Comparison of ENCODE assay signal across 1 cellular context in genomic region chr20:33993800-33994623, GRCh38.
TF ChIP-seq lines count a peak whose summit lies in the region.

Gene RALY, plus strand, starts transcription at chr20:33993911. Its CDS starts 78,164 bp downstream, at chr20:34072075.

TF ChIP-seq in K562, 482 proteins besides CTCF, POLR2A, EP300 and RAD21 (continued from another document):
- TF ChIP-seq RREB1 (CRISPR knock-in tag; IDR thresholded peaks at IDR 0.05) (0 out of 2 replicates have a peak, but pooled peaks have one; percentile 19), ZBTB7A (IDR thresholded peaks at IDR 0.05; ENCODE audit: borderline replicate concordance, control insufficient read depth, low read depth, low read length) (peak; percentile 86; the same call in 1 of the 2 replicates), GTF3C2 (IDR thresholded peaks at IDR 0.05; ENCODE audit: borderline replicate concordance, extremely low read depth, insufficient read length) (no peak), SUPT5H (IDR thresholded peaks at IDR 0.05) (peak; percentile 76), ZNF507 (tag; conservative IDR thresholded peaks at IDR 0.05) (no peak), BHLHE40 (IDR thresholded peaks at IDR 0.05; ENCODE audit: low read length) (peak; percentile 46), ZNF764 (CRISPR knock-in tag; IDR thresholded peaks at IDR 0.05; ENCODE audit: low read depth) (no peak), ZNF311 (CRISPR knock-in tag; IDR thresholded peaks at IDR 0.05) (no peak), DLX4 (CRISPR knock-in tag; IDR thresholded peaks at IDR 0.05) (no peak), SMAD3 (CRISPR knock-in tag; conservative IDR thresholded peaks at IDR 0.05) (0 out of 2 replicates have a peak, but pooled peaks have one; percentile 4), ZKSCAN3 (CRISPR knock-in tag; IDR thresholded peaks at IDR 0.05) (no peak), ARHGAP35 (IDR thresholded peaks at IDR 0.05; ENCODE audit: partially characterized antibody) (no peak), ZNF24 (IDR thresholded peaks at IDR 0.05) (peak; percentile 38), ARID2 (IDR thresholded peaks at IDR 0.05) (no peak), TGIF2 (CRISPR knock-in tag; IDR thresholded peaks at IDR 0.05) (0 out of 2 replicates have a peak, but pooled peaks have one; percentile 24), ZNF133 (CRISPR knock-in tag; IDR thresholded peaks at IDR 0.05) (no peak), CTBP1 (IDR thresholded peaks at IDR 0.05; ENCODE audit: borderline replicate concordance) (peak; percentile 69), TEAD2 (tag; IDR thresholded peaks at IDR 0.05) (no peak), SP1 (CRISPR knock-in tag; IDR thresholded peaks at IDR 0.05) (no peak), NCOR1 (IDR thresholded peaks at IDR 0.05) (no peak), HNRNPK (IDR thresholded peaks at IDR 0.05; ENCODE audit: low read depth, low read length, poor library complexity, severe bottlenecking) (no peak), ADNP (tag; IDR thresholded peaks at IDR 0.05) (no peak)
- TF ChIP-seq, protein P1, sequence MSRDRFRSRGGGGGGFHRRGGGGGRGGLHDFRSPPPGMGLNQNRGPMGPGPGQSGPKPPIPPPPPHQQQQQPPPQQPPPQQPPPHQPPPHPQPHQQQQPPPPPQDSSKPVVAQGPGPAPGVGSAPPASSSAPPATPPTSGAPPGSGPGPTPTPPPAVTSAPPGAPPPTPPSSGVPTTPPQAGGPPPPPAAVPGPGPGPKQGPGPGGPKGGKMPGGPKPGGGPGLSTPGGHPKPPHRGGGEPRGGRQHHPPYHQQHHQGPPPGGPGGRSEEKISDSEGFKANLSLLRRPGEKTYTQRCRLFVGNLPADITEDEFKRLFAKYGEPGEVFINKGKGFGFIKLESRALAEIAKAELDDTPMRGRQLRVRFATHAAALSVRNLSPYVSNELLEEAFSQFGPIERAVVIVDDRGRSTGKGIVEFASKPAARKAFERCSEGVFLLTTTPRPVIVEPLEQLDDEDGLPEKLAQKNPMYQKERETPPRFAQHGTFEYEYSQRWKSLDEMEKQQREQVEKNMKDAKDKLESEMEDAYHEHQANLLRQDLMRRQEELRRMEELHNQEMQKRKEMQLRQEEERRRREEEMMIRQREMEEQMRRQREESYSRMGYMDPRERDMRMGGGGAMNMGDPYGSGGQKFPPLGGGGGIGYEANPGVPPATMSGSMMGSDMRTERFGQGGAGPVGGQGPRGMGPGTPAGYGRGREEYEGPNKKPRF (IDR thresholded peaks at IDR 0.05; ENCODE audit: low read depth, low read length): no peak
- TF ChIP-seq, protein P2, sequence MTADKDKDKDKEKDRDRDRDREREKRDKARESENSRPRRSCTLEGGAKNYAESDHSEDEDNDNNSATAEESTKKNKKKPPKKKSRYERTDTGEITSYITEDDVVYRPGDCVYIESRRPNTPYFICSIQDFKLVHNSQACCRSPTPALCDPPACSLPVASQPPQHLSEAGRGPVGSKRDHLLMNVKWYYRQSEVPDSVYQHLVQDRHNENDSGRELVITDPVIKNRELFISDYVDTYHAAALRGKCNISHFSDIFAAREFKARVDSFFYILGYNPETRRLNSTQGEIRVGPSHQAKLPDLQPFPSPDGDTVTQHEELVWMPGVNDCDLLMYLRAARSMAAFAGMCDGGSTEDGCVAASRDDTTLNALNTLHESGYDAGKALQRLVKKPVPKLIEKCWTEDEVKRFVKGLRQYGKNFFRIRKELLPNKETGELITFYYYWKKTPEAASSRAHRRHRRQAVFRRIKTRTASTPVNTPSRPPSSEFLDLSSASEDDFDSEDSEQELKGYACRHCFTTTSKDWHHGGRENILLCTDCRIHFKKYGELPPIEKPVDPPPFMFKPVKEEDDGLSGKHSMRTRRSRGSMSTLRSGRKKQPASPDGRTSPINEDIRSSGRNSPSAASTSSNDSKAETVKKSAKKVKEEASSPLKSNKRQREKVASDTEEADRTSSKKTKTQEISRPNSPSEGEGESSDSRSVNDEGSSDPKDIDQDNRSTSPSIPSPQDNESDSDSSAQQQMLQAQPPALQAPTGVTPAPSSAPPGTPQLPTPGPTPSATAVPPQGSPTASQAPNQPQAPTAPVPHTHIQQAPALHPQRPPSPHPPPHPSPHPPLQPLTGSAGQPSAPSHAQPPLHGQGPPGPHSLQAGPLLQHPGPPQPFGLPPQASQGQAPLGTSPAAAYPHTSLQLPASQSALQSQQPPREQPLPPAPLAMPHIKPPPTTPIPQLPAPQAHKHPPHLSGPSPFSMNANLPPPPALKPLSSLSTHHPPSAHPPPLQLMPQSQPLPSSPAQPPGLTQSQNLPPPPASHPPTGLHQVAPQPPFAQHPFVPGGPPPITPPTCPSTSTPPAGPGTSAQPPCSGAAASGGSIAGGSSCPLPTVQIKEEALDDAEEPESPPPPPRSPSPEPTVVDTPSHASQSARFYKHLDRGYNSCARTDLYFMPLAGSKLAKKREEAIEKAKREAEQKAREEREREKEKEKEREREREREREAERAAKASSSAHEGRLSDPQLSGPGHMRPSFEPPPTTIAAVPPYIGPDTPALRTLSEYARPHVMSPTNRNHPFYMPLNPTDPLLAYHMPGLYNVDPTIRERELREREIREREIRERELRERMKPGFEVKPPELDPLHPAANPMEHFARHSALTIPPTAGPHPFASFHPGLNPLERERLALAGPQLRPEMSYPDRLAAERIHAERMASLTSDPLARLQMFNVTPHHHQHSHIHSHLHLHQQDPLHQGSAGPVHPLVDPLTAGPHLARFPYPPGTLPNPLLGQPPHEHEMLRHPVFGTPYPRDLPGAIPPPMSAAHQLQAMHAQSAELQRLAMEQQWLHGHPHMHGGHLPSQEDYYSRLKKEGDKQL (CRISPR knock-in tag; IDR thresholded peaks at IDR 0.05; ENCODE audit: borderline replicate concordance): no peak
- TF ChIP-seq, protein P3, sequence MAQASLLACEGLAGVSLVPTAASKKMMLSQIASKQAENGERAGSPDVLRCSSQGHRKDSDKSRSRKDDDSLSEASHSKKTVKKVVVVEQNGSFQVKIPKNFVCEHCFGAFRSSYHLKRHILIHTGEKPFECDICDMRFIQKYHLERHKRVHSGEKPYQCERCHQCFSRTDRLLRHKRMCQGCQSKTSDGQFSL (CRISPR knock-in tag; IDR thresholded peaks at IDR 0.05): no peak
- TF ChIP-seq, protein P3 (tag; IDR thresholded peaks at IDR 0.05): no peak
- TF ChIP-seq, protein P4, sequence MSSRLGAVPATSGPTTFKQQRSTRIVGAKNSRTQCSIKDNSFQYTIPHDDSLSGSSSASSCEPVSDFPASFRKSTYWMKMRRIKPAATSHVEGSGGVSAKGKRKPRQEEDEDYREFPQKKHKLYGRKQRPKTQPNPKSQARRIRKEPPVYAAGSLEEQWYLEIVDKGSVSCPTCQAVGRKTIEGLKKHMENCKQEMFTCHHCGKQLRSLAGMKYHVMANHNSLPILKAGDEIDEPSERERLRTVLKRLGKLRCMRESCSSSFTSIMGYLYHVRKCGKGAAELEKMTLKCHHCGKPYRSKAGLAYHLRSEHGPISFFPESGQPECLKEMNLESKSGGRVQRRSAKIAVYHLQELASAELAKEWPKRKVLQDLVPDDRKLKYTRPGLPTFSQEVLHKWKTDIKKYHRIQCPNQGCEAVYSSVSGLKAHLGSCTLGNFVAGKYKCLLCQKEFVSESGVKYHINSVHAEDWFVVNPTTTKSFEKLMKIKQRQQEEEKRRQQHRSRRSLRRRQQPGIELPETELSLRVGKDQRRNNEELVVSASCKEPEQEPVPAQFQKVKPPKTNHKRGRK (tag; IDR thresholded peaks at IDR 0.05): no peak
